In the genomic region with DNA sequence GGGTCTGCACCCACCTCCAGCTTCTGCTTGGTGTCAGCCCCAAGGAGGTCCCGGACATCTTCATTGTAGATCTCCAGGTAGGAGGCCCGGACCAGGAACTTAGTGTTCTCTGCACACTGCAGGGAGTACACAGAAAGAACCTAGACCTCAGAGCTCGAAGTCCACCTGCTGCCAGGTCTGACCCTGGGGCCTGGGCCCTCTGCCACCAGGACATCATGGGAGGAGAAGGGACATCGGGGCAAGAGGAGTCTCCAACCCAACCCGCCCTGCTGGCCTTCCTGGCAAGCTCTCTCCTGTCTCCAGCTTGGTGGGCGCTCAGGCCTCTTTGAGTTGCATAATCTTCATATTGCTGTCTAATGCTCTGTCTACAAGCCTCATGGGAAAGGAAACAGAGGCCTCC, we compare ENCODE assay signal across 26 cellular contexts. TPM values are rescaled to one million over a fixed set of nuclear protein-coding genes. Genes with fewer than 3 reads are reported as not detected.
"Had no signal": no experiment of that assay in that cellular context is flagged by ENCODE, and none has a peak within 500 bp of the region (broad histone marks: within the 10 kb centered on the region; RNA-seq: fewer than 3 reads in every experiment).

No MANE protein-coding gene starts in this region.

- DNase-seq: activated B cell treated with CpG ODN at 0.5 μM for 24 hours; activated CD4-positive, alpha-beta T cell treated with anti-CD3 and anti-CD28 coated beads for 48 hours; activated CD4-positive, alpha-beta T cell treated with anti-CD3 and anti-CD28 coated beads, Interleukin-2, amount 50 U/mL, for 1 hour; activated CD4-positive, alpha-beta T cell treated with anti-CD3 and anti-CD28 coated beads, Interleukin-2, amount 50 U/mL, for 48 hours; activated CD8-positive, alpha-beta memory T cell treated with anti-CD3 and anti-CD28 coated beads for 24 hours; activated CD8-positive, alpha-beta T cell treated with anti-CD3 and anti-CD28 coated beads for 36 hours; activated effector memory CD4-positive, alpha-beta T cell treated with Interleukin-2 at 50 U/mL for 16 hours; activated gamma-delta T cell treated with Interleukin-2 at 50 U/mL for 16 hours; activated naive CD4-positive, alpha-beta T cell treated with anti-CD3 and anti-CD28 coated beads, Interleukin-2, amount 50 U/mL, for 16 hours; activated naive CD4-positive, alpha-beta T cell treated with Interleukin-2 at 50 U/mL for 16 hours; activated T-cell treated with anti-CD3 and anti-CD28 coated beads, Interleukin-2, amount 50 U/mL, for 4 hours; amniotic stem cell; anterior cingulate cortex; brain microvascular endothelial cell; cortex of kidney; dermis blood vessel endothelial cell; effector CD4-positive, alpha-beta T cell; effector memory CD8-positive, alpha-beta T cell; foreskin keratinocyte; T-helper 1 cell; T-helper 17 cell; T1000; WERI-Rb-1 had no signal

- H3K36me3 ChIP-seq: brain microvascular endothelial cell, esophagus muscularis mucosa, gastroesophageal sphincter, WERI-Rb-1 had no signal

- H3K27ac ChIP-seq: brain microvascular endothelial cell, esophagus muscularis mucosa, foreskin keratinocyte, gastroesophageal sphincter, WERI-Rb-1 had no signal

- H3K9me3 ChIP-seq: esophagus muscularis mucosa, gastroesophageal sphincter had no signal

- H3K4me1 ChIP-seq: foreskin keratinocyte had no signal

- H3K27me3 ChIP-seq: brain microvascular endothelial cell, foreskin keratinocyte had no signal

- H3K4me3 ChIP-seq: esophagus muscularis mucosa, gastroesophageal sphincter had no signal

RNA-seq across cellular contexts. Expression of gene KIF17, which starts 4.4 kb away (rescaled TPM):
- total RNA-seq: activated B cell treated with CpG ODN at 0.5 μM for 24 hours; activated CD8-positive, alpha-beta T cell treated with anti-CD3 and anti-CD28 coated beads for 36 hours; activated T-cell treated with anti-CD3 and anti-CD28 coated beads, Interleukin-2, amount 50 U/mL, for 4 hours had no signal

RNA-seq across cellular contexts. Expression of gene SH2D5, which starts 19.1 kb away (rescaled TPM):
- total RNA-seq: cardiac septum, T-helper 17 cell had no signal
